17 cellular contexts compared by ENCODE assay signal in genomic region chr12:53612978-53613377, GRCh38.
"Had no signal": no experiment of that assay in that cellular context is flagged by ENCODE, and none has a peak within 500 bp of the region (broad histone marks: within the 10 kb centered on the region; RNA-seq: fewer than 3 reads in every experiment).

No MANE protein-coding gene starts in this region.

- H3K4me3 Mint-ChIP-seq: effector memory CD8-positive, alpha-beta T cell; naive thymus-derived CD8-positive, alpha-beta T cell; stimulated activated naive B cell treated with anti-CD40 and anti-IgM and Interleukin-4, amounts not matched to agents 10 μg/mL and 1 μg/mL and 100 μg/mL, for 72 hours had no signal

- ATAC-seq: effector memory CD8-positive, alpha-beta T cell; gastrocnemius medialis; heart right ventricle; left lobe of liver; mucosa of descending colon; naive thymus-derived CD8-positive, alpha-beta T cell; sciatic nerve; stimulated activated naive B cell treated with anti-CD40 and anti-IgM and Interleukin-4, amounts not matched to agents 10 μg/mL and 1 μg/mL and 100 μg/mL, for 72 hours had no signal

- DNase-seq: effector memory CD8-positive, alpha-beta T cell; gastrocnemius medialis; heart right ventricle; hypothalamus; islet precursor cell; mammary epithelial cell; mucosa of descending colon; naive thymus-derived CD8-positive, alpha-beta T cell; posterior cingulate gyrus; spleen; stimulated activated CD4-positive, alpha-beta T cell treated with anti-CD3 and anti-CD28 coated beads, Interleukin-2, amount 100 ng/mL, for 24 hours; stimulated activated CD4-positive, alpha-beta T cell treated with anti-CD3 and anti-CD28 coated beads, Interleukin-4, amount 100 ng/mL, for 4 hours; stimulated activated naive B cell treated with anti-CD40 and anti-IgM and Interleukin-4, amounts not matched to agents 10 μg/mL and 1 μg/mL and 100 μg/mL, for 72 hours; trophoblast cell had no signal

- H3K27ac Mint-ChIP-seq: naive thymus-derived CD8-positive, alpha-beta T cell; stimulated activated naive B cell treated with anti-CD40 and anti-IgM and Interleukin-4, amounts not matched to agents 10 μg/mL and 1 μg/mL and 100 μg/mL, for 72 hours had no signal

- H3K27ac ChIP-seq: esophagus muscularis mucosa, gastrocnemius medialis, heart right ventricle, spleen had no signal

- H3K9me3 ChIP-seq: esophagus muscularis mucosa, gastrocnemius medialis, heart right ventricle, mucosa of descending colon, spleen had no signal

- H3K9me3 Mint-ChIP-seq: effector memory CD8-positive, alpha-beta T cell; naive thymus-derived CD8-positive, alpha-beta T cell; stimulated activated naive B cell treated with anti-CD40 and anti-IgM and Interleukin-4, amounts not matched to agents 10 μg/mL and 1 μg/mL and 100 μg/mL, for 72 hours had no signal

- H3K27me3 Mint-ChIP-seq: effector memory CD8-positive, alpha-beta T cell; naive thymus-derived CD8-positive, alpha-beta T cell; stimulated activated naive B cell treated with anti-CD40 and anti-IgM and Interleukin-4, amounts not matched to agents 10 μg/mL and 1 μg/mL and 100 μg/mL, for 72 hours had no signal

- H3K4me3 ChIP-seq: esophagus muscularis mucosa, gastrocnemius medialis, heart right ventricle, mucosa of descending colon, spleen had no signal

- H3K27me3 ChIP-seq: esophagus muscularis mucosa, gastrocnemius medialis, heart right ventricle, spleen had no signal
